ENCODE assay signal across 23 cellular contexts in the genomic region with DNA sequence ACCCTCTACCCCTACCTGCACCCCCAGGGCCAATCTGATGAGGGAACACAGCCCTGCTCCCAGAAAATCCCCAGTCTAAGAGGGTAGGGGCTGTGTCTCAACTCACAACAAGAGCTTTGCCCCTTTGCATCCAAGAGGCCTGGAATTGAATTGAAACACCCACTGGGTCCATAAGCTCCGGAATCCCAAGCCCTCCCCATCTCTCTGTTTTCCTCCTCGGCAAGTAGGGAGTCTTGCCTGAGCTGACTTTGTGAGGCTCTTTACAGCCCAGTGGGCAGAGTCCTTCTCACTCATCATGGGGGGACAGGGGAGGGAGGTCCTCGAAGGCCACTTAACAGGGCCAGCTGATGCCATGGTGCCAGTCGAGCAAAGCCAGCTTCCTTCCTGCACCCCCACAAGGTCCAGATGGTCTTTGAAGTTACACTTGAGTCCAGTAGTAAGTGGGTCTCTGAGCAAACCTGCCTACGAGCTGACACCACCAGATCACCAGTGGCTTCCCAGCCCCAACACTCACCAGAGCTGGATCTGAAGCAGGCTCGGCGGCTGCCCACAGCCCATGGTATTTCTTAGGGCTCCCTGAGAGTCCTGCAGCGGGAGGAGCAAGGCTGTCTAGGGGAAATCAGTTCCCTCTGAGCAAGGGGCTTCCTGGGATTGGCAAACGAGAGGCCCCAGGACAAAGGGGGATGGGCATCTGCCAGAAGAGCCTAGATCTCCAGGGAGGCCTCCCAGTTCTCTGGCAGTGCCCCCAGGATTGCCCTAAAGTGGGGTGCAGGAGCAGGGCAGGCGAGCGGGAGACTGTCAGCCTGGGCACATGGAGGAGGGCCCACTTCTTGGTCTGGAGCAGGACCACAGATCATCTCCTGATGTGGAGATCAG.
A peak's percentile ranks its signal among the peaks of the same experiment; 100 is the strongest.
DNase-seq lines count a peak whose midpoint lies in the region; FAIRE-seq and TF ChIP-seq lines count a peak whose summit lies in the region.
"Had no signal": no experiment of that assay in that cellular context is flagged by ENCODE, and none has a peak within 500 bp of the region (broad histone marks: within the 10 kb centered on the region; RNA-seq: fewer than 3 reads in every experiment).

No MANE protein-coding gene starts in this region.

- no peak overlapping the region for H3K23ac ChIP-seq in trophoblast cell (ENCODE audit: low read length)

- no peaks in the 10 kb centered on the region for H3K79me1 ChIP-seq in trophoblast cell (ENCODE audit: low read length)

- peaks cover 22% of the 10 kb centered on the region for H3K4me1 Mint-ChIP-seq in Caco-2 (ENCODE audit: low read depth, unreplicated experiment)
- peaks cover 51% of the 10 kb centered on the region for H3K4me1 Mint-ChIP-seq in progenitor cell of endocrine pancreas (ENCODE audit: low read depth)
- H3K4me1 Mint-ChIP-seq: activated CD4-positive, alpha-beta T cell treated with anti-CD3 and anti-CD28 coated beads, Interleukin-2, amount 10 ng/mL, durations not matched to agents 24 days and 14 days; B cell had no signal

- DNase-seq in Caco-2 (no peak), NCI-H524 treated with DMSO at 0.1 percent for 48 hours (lab: John Stamatoyannopoulos, UW) (peak; percentile 36), kidney (peak; percentile 59), progenitor cell of endocrine pancreas (ENCODE audit: low spot score, unreplicated experiment) (no peak), D721Med (ENCODE audit: insufficient read length, low spot score) (no peak), NCI-H1694 treated with DMSO at 0.1 percent for 48 hours (lab: John Stamatoyannopoulos, UW) (no peak), dermis blood vessel endothelial cell (no peak), trophoblast cell (no peak)
- DNase-seq: activated CD4-positive, alpha-beta T cell treated with anti-CD3 and anti-CD28 coated beads, Interleukin-2, amount 10 ng/mL, durations not matched to agents 24 days and 14 days; activated effector memory CD4-positive, alpha-beta T cell treated with Interleukin-2 at 50 U/mL for 16 hours; GDM1; NCI-H446 treated with DMSO at 0.1 percent for 48 hours; retina; stimulated activated naive CD4-positive, alpha-beta T cell treated with Interleukin-2 at 50 U/mL for 16 hours had no signal

- H4K8ac ChIP-seq in trophoblast cell (ENCODE audit: low read depth, low read length): no peak overlapping the region

- H3K4me3 Mint-ChIP-seq in Caco-2 (ENCODE audit: unreplicated experiment) (no peak overlapping the region), progenitor cell of endocrine pancreas (ENCODE audit: low read depth) (no peak overlapping the region)
- H3K4me3 Mint-ChIP-seq: activated CD4-positive, alpha-beta T cell treated with anti-CD3 and anti-CD28 coated beads, Interleukin-2, amount 10 ng/mL, durations not matched to agents 24 days and 14 days; B cell; natural killer cell treated with Interleukin-12 subunit alpha and Interleukin-12 subunit beta and Interleukin-15 and Interleukin-18, amount 100 ng/mL, for 72 hours; WTC11 had no signal

- CTCF ChIA-PET in Caco-2 (lab: Charles Lee): interaction anchor here (0.7 kb wide), 1 partner anchor 164 kb away, joined by 3 read pairs; no protein-coding TSS in a partner anchor

- H2BK12ac ChIP-seq in trophoblast cell (ENCODE audit: low read length): no peak overlapping the region

- H3K36me3 Mint-ChIP-seq in Caco-2 (ENCODE audit: insufficient read depth, unreplicated experiment) (peaks cover 7% of the 10 kb centered on the region), progenitor cell of endocrine pancreas (ENCODE audit: insufficient read depth) (no peaks in the 10 kb centered on the region)
- H3K36me3 Mint-ChIP-seq: activated naive CD4-positive, alpha-beta T cell treated with anti-CD3 and anti-CD28 coated beads, Interleukin-2, amount 50 U/mL, for 72 hours; natural killer cell treated with Interleukin-12 subunit alpha and Interleukin-12 subunit beta and Interleukin-15 and Interleukin-18, amount 100 ng/mL, for 72 hours; WTC11 had no signal

- POLR2A ChIA-PET in Caco-2 (lab: Charles Lee): no interaction called here

- H3K4me1 ChIP-seq in Caco-2: peaks cover 57% of the 10 kb centered on the region
- peaks cover 50 to 55% of the 10 kb centered on the region in 2 donors for H3K4me1 ChIP-seq in kidney (ENCODE audit: control insufficient read depth in 1 of 2, insufficient read depth in 1 of 2, low read depth in 1 of 2, low read length in 2 of 2)
- no peaks in the 10 kb centered on the region for H3K4me1 ChIP-seq in trophoblast cell (ENCODE audit: control insufficient read depth in 1 of 2, insufficient read depth in 2 of 2, low read length in 2 of 2)

- H3K79me2 ChIP-seq in trophoblast cell (ENCODE audit: control insufficient read depth, insufficient read depth, low read length, poor library complexity): no peaks in the 10 kb centered on the region

- H3K9ac ChIP-seq in kidney (ENCODE audit: low read length in 2 of 2): no peak overlapping the region
- no peak overlapping the region for H3K9ac ChIP-seq in trophoblast cell (ENCODE audit: low read length)

- no peak overlapping the region for H3K18ac ChIP-seq in trophoblast cell (ENCODE audit: low read length)

- WGBS in trophoblast cell (ENCODE audit: extremely low coverage, insufficient coverage, insufficient read length): no CpG with 5 or more reads among the region's 11 CpGs

- H3K27ac ChIP-seq in kidney (ENCODE audit: low read depth in 2 of 2, low read length in 2 of 2) (peak overlapping the region; percentile 56 to 69), trophoblast cell (ENCODE audit: low read depth, low read length) (no peak overlapping the region)
- H3K27ac ChIP-seq: skin epidermis, suprapubic skin had no signal

- no peak overlapping the region for H2AK5ac ChIP-seq in trophoblast cell (ENCODE audit: low read length)

- intact Hi-C loops in Caco-2 (cut with micrococcal nuclease; ENCODE audit: unreplicated experiment): loop anchor here (5.0 kb wide), 2 partner anchors 62 to 158 kb away; no protein-coding TSS in a partner anchor
- intact Hi-C loops in kidney (cut with DNase I): no loop called here

- no peak overlapping the region for H4K91ac ChIP-seq in trophoblast cell (ENCODE audit: low read depth, low read length)

- H3K4ac ChIP-seq in trophoblast cell (ENCODE audit: low read depth, low read length): no peak overlapping the region

- BruUV-seq in Caco-2 (replicated peaks; lab: Mats Ljungman, UMichigan): no TSS peak

- FAIRE-seq in kidney (lab: Jason Lieb, UNC) (no peak), D721Med (lab: Jason Lieb, UNC) (no peak)
- FAIRE-seq: frontal cortex, pancreas had no signal

- H3K27me3 ChIP-seq in Caco-2 (replicated peaks; ENCODE audit: control insufficient read depth, insufficient read depth, low read length) (no peaks in the 10 kb centered on the region), trophoblast cell (ENCODE audit: insufficient read depth, low read length) (no peaks in the 10 kb centered on the region)
- H3K27me3 ChIP-seq: pancreas, suprapubic skin had no signal

- H3K27ac Mint-ChIP-seq in Caco-2 (ENCODE audit: unreplicated experiment) (peak overlapping the region; percentile 94), progenitor cell of endocrine pancreas (peak overlapping the region; percentile 52)
- H3K27ac Mint-ChIP-seq: activated CD4-positive, alpha-beta T cell treated with anti-CD3 and anti-CD28 coated beads, Interleukin-2, amount 10 ng/mL, durations not matched to agents 24 days and 14 days; B cell; natural killer cell treated with Interleukin-12 subunit alpha and Interleukin-12 subunit beta and Interleukin-15 and Interleukin-18, amount 100 ng/mL, for 72 hours; WTC11 had no signal

- no peak overlapping the region for H3K4me2 ChIP-seq in trophoblast cell (ENCODE audit: low read length)

- no peak overlapping the region for H4K12ac ChIP-seq in trophoblast cell (ENCODE audit: low read depth, low read length)

- no peak overlapping the region for H2AFZ ChIP-seq in trophoblast cell (ENCODE audit: insufficient read depth, low read length, poor library complexity)

- H3K9me3 Mint-ChIP-seq in Caco-2 (ENCODE audit: unreplicated experiment) (no peaks in the 10 kb centered on the region), progenitor cell of endocrine pancreas (ENCODE audit: low read depth) (no peaks in the 10 kb centered on the region)
- H3K9me3 Mint-ChIP-seq: activated CD4-positive, alpha-beta T cell treated with anti-CD3 and anti-CD28 coated beads, Interleukin-2, amount 10 ng/mL, durations not matched to agents 24 days and 14 days; activated naive CD4-positive, alpha-beta T cell treated with anti-CD3 and anti-CD28 coated beads, Interleukin-2, amount 50 U/mL, for 72 hours; natural killer cell treated with Interleukin-12 subunit alpha and Interleukin-12 subunit beta and Interleukin-15 and Interleukin-18, amount 100 ng/mL, for 72 hours; WTC11 had no signal

- no peaks in the 10 kb centered on the region for H3K36me3 ChIP-seq in Caco-2 (ENCODE audit: control insufficient read depth, insufficient read depth, low read length)
- no peaks in the 10 kb centered on the region for H3K36me3 ChIP-seq in kidney (ENCODE audit: control insufficient read depth in 1 of 2, insufficient read depth in 2 of 2, low read length in 2 of 2)
- no peaks in the 10 kb centered on the region for H3K36me3 ChIP-seq in trophoblast cell (ENCODE audit: control insufficient read depth in 1 of 2, insufficient read depth in 2 of 2, low read length in 2 of 2)
- H3K36me3 ChIP-seq: pancreas, suprapubic skin had no signal

- H3K27me3 Mint-ChIP-seq in Caco-2 (ENCODE audit: insufficient read depth, unreplicated experiment) (no peaks in the 10 kb centered on the region), progenitor cell of endocrine pancreas (no peaks in the 10 kb centered on the region)

- TF ChIP-seq CTCF in Caco-2 (IDR thresholded peaks at IDR 0.05; ENCODE audit: insufficient read depth in 1 of 2, low read depth in 1 of 2, low read length in 1 of 2, severe bottlenecking in 1 of 2, unreplicated experiment in 1 of 2) (no peak), kidney (IDR thresholded peaks at IDR 0.05; ENCODE audit: borderline replicate concordance, extremely low read depth, insufficient read depth) (no peak), progenitor cell of endocrine pancreas (IDR thresholded peaks at IDR 0.05; ENCODE audit: unreplicated experiment) (no peak), D721Med (IDR thresholded peaks at IDR 0.05; ENCODE audit: insufficient read depth, missing control alignments) (no peak)

- no peak overlapping the region for H2BK5ac ChIP-seq in trophoblast cell (ENCODE audit: low read depth, low read length, poor library complexity)

- no peak overlapping the region for H2BK120ac ChIP-seq in trophoblast cell (ENCODE audit: insufficient read depth, low read length, poor library complexity)

- H3K14ac ChIP-seq in trophoblast cell (ENCODE audit: low read length): no peak overlapping the region

- no peak overlapping the region for H3K4me3 ChIP-seq in Caco-2 (ENCODE audit: low read depth, low read length)
- H3K4me3 ChIP-seq in kidney (ENCODE audit: low read length in 2 of 2): no peak overlapping the region
- no peak overlapping the region for H3K4me3 ChIP-seq in trophoblast cell (ENCODE audit: low read depth, low read length)
- H3K4me3 ChIP-seq: lung, pancreas, skin epidermis, suprapubic skin had no signal

- H3K9me3 ChIP-seq in Caco-2 (no peaks in the 10 kb centered on the region), kidney (ENCODE audit: control insufficient read depth in 1 of 2, low read length in 2 of 2) (no peaks in the 10 kb centered on the region), trophoblast cell (ENCODE audit: insufficient read depth, low read depth, low read length) (no peaks in the 10 kb centered on the region)
- H3K9me3 ChIP-seq: pancreas, suprapubic skin had no signal

Comparison
In these comparisons a context has a peak if more than half of its experiments do, and no peak if none do; other contexts are left out.
1. DNase-seq: peak in NCI-H524 treated with DMSO at 0.1 percent for 48 hours (single experiment) and kidney (single experiment); none in Caco-2 (0 of 2), progenitor cell of endocrine pancreas (single experiment), D721Med (single experiment), NCI-H1694 treated with DMSO at 0.1 percent for 48 hours (single experiment), dermis blood vessel endothelial cell (single experiment) and trophoblast cell (0 of 2).